1 cellular context compared by ENCODE assay signal in the genomic region with DNA sequence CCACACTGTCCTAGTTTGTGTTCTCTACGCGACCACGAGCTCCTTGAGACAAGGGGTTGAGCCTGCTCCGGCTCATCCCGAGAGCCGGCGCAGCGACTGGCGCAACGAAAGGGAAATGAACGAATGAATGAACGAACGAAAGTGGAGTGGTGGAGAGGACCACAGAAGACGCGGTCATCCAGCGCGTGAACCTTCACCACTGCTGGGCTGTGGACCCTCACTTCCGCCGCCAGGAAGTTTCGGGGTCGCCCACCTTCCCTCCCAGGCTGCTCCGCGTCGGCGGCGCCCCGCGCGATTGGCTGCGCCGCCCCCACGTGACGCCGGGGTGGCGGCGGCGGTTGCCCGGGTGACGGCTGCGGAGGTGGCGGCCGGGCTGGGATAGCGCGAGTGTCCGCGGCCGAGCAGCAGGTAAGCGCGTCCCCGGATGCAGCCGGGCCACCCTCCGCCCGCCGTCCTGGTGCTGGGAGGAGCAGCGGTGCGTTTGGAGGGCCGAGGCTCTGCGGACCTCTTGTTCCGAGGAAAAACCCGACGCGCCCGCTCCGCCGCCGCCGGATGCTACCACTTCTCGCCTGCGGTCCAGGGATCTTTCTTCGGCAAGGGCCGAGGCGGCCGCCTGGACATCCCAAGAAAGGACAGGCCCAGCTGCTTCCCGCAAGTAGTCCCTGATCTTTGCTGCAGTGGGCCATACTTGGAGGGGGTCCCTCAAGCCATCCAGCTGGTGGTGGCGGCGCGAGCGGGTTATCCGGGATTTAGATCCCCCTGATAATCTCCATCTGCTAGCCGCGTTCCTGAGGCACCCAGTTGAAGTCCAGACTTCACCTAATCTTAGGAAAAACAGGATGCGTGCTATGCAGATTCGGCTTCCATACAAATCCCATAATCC.
A peak's percentile ranks its signal among the peaks of the same experiment; 100 is the strongest.
TF ChIP-seq lines count a peak whose summit lies in the region.

A gene with protein sequence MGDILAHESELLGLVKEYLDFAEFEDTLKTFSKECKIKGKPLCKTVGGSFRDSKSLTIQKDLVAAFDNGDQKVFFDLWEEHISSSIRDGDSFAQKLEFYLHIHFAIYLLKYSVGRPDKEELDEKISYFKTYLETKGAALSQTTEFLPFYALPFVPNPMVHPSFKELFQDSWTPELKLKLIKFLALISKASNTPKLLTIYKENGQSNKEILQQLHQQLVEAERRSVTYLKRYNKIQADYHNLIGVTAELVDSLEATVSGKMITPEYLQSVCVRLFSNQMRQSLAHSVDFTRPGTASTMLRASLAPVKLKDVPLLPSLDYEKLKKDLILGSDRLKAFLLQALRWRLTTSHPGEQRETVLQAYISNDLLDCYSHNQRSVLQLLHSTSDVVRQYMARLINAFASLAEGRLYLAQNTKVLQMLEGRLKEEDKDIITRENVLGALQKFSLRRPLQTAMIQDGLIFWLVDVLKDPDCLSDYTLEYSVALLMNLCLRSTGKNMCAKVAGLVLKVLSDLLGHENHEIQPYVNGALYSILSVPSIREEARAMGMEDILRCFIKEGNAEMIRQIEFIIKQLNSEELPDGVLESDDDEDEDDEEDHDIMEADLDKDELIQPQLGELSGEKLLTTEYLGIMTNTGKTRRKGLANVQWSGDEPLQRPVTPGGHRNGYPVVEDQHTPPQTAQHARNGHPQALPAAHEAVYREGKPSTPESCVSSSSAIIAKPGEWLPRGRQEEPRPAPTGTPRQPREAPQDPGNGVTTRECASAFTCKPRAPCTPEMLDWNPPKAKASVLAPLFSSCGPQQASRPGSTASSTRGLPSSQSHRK (plus strand): TSS at position 341 of the 883 bp plus-strand sequence. CDS start 7,608 bp downstream, outside the sequence.

TF ChIP-seq in HepG2, 621 proteins besides CTCF, POLR2A, EP300 and RAD21 (continued from another document):
- TF ChIP-seq NONO (IDR thresholded peaks at IDR 0.05) (no peak), NONO (CRISPR knock-in tag; conservative IDR thresholded peaks at IDR 0.05) (peak; percentile 93), TOPORS (CRISPR knock-in tag; IDR thresholded peaks at IDR 0.05) (no peak), ETV5 (CRISPR knock-in tag; IDR thresholded peaks at IDR 0.05; ENCODE audit: borderline replicate concordance) (peak; percentile 98), KDM4B (CRISPR knock-in tag; IDR thresholded peaks at IDR 0.05) (no peak), SALL2 (CRISPR knock-in tag; IDR thresholded peaks at IDR 0.05) (peak; percentile 64; the same call in 1 of the 2 replicates), NFRKB (IDR thresholded peaks at IDR 0.05) (no peak), NFE2 (CRISPR knock-in tag; IDR thresholded peaks at IDR 0.05) (no peak), ZSCAN12 (CRISPR knock-in tag; IDR thresholded peaks at IDR 0.05) (no peak), DPF2 (CRISPR knock-in tag; IDR thresholded peaks at IDR 0.05; ENCODE audit: borderline replicate concordance, low read depth) (no peak), ZMYM3 (CRISPR knock-in tag; IDR thresholded peaks at IDR 0.05) (0 out of 2 replicates have a peak, but pooled peaks have one; percentile 7), ATF7-NPFF (CRISPR knock-in tag; IDR thresholded peaks at IDR 0.05; ENCODE audit: low read depth) (peak; percentile 61; the same call in 1 of the 2 replicates), ZNF530 (CRISPR knock-in tag; IDR thresholded peaks at IDR 0.05; ENCODE audit: low read depth) (no peak), PITX1 (CRISPR knock-in tag; IDR thresholded peaks at IDR 0.05) (peak; percentile 56; the same call in 1 of the 2 replicates), STAT5B (CRISPR knock-in tag; IDR thresholded peaks at IDR 0.05) (no peak), RBM39 (IDR thresholded peaks at IDR 0.05; ENCODE audit: low read depth, low read length, poor library complexity, severe bottlenecking) (no peak), PHF21A (CRISPR knock-in tag; IDR thresholded peaks at IDR 0.05) (0 out of 2 replicates have a peak, but pooled peaks have one; percentile 37), ZNF331 (CRISPR knock-in tag; IDR thresholded peaks at IDR 0.05) (peak; percentile 69), ZNF235 (CRISPR knock-in tag; IDR thresholded peaks at IDR 0.05; ENCODE audit: borderline replicate concordance) (peak; percentile 69; the same call in 1 of the 2 replicates), ZNF232 (CRISPR knock-in tag; IDR thresholded peaks at IDR 0.05; ENCODE audit: borderline replicate concordance) (peak; percentile 91; the same call in 1 of the 2 replicates), ZNF839 (CRISPR knock-in tag; IDR thresholded peaks at IDR 0.05; ENCODE audit: borderline replicate concordance) (no peak), ZNF274 (CRISPR knock-in tag; IDR thresholded peaks at IDR 0.05) (no peak; the same call in none of the 2 replicates), ZNF629 (CRISPR knock-in tag; conservative IDR thresholded peaks at IDR 0.05) (0 out of 2 replicates have a peak, but pooled peaks have one; percentile 15), ZNF101 (CRISPR knock-in tag; IDR thresholded peaks at IDR 0.05; ENCODE audit: borderline replicate concordance, low read depth) (0 out of 2 replicates have a peak, but pooled peaks have one; percentile 78), SIN3B (IDR thresholded peaks at IDR 0.05; ENCODE audit: low read length) (no peak), ZSCAN20 (CRISPR knock-in tag; IDR thresholded peaks at IDR 0.05; ENCODE audit: borderline replicate concordance) (no peak), PRMT3 (CRISPR knock-in tag; IDR thresholded peaks at IDR 0.05; ENCODE audit: borderline replicate concordance, low read depth) (no peak; the same call in 1 of the 2 replicates), ARNT2 (CRISPR knock-in tag; IDR thresholded peaks at IDR 0.05; ENCODE audit: low read depth) (peak; percentile 91), SNRNP70 (IDR thresholded peaks at IDR 0.05; ENCODE audit: low read depth, low read length) (no peak), MATR3 (CRISPR knock-in tag; IDR thresholded peaks at IDR 0.05) (no peak), NCOR1 (IDR thresholded peaks at IDR 0.05; ENCODE audit: borderline replicate concordance, low read length) (no peak), SP140L (CRISPR knock-in tag; IDR thresholded peaks at IDR 0.05; ENCODE audit: borderline replicate concordance) (no peak), YEATS2 (CRISPR knock-in tag; IDR thresholded peaks at IDR 0.05; ENCODE audit: borderline replicate concordance) (no peak)
- TF ChIP-seq, protein P1, sequence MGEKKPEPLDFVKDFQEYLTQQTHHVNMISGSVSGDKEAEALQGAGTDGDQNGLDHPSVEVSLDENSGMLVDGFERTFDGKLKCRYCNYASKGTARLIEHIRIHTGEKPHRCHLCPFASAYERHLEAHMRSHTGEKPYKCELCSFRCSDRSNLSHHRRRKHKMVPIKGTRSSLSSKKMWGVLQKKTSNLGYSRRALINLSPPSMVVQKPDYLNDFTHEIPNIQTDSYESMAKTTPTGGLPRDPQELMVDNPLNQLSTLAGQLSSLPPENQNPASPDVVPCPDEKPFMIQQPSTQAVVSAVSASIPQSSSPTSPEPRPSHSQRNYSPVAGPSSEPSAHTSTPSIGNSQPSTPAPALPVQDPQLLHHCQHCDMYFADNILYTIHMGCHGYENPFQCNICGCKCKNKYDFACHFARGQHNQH (CRISPR knock-in tag; IDR thresholded peaks at IDR 0.05) = no peak
- TF ChIP-seq, protein P2, sequence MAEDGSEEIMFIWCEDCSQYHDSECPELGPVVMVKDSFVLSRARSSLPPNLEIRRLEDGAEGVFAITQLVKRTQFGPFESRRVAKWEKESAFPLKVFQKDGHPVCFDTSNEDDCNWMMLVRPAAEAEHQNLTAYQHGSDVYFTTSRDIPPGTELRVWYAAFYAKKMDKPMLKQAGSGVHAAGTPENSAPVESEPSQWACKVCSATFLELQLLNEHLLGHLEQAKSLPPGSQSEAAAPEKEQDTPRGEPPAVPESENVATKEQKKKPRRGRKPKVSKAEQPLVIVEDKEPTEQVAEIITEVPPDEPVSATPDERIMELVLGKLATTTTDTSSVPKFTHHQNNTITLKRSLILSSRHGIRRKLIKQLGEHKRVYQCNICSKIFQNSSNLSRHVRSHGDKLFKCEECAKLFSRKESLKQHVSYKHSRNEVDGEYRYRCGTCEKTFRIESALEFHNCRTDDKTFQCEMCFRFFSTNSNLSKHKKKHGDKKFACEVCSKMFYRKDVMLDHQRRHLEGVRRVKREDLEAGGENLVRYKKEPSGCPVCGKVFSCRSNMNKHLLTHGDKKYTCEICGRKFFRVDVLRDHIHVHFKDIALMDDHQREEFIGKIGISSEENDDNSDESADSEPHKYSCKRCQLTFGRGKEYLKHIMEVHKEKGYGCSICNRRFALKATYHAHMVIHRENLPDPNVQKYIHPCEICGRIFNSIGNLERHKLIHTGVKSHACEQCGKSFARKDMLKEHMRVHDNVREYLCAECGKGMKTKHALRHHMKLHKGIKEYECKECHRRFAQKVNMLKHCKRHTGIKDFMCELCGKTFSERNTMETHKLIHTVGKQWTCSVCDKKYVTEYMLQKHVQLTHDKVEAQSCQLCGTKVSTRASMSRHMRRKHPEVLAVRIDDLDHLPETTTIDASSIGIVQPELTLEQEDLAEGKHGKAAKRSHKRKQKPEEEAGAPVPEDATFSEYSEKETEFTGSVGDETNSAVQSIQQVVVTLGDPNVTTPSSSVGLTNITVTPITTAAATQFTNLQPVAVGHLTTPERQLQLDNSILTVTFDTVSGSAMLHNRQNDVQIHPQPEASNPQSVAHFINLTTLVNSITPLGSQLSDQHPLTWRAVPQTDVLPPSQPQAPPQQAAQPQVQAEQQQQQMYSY (CRISPR knock-in tag; IDR thresholded peaks at IDR 0.05) = no peak
- TF ChIP-seq, protein P3, sequence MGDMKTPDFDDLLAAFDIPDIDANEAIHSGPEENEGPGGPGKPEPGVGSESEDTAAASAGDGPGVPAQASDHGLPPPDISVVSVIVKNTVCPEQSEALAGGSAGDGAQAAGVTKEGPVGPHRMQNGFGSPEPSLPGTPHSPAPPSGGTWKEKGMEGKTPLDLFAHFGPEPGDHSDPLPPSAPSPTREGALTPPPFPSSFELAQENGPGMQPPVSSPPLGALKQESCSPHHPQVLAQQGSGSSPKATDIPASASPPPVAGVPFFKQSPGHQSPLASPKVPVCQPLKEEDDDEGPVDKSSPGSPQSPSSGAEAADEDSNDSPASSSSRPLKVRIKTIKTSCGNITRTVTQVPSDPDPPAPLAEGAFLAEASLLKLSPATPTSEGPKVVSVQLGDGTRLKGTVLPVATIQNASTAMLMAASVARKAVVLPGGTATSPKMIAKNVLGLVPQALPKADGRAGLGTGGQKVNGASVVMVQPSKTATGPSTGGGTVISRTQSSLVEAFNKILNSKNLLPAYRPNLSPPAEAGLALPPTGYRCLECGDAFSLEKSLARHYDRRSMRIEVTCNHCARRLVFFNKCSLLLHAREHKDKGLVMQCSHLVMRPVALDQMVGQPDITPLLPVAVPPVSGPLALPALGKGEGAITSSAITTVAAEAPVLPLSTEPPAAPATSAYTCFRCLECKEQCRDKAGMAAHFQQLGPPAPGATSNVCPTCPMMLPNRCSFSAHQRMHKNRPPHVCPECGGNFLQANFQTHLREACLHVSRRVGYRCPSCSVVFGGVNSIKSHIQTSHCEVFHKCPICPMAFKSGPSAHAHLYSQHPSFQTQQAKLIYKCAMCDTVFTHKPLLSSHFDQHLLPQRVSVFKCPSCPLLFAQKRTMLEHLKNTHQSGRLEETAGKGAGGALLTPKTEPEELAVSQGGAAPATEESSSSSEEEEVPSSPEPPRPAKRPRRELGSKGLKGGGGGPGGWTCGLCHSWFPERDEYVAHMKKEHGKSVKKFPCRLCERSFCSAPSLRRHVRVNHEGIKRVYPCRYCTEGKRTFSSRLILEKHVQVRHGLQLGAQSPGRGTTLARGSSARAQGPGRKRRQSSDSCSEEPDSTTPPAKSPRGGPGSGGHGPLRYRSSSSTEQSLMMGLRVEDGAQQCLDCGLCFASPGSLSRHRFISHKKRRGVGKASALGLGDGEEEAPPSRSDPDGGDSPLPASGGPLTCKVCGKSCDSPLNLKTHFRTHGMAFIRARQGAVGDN (CRISPR knock-in tag; IDR thresholded peaks at IDR 0.05) = peak; percentile 91
